ENCODE assay signal across 22 cellular contexts in the genomic region with DNA sequence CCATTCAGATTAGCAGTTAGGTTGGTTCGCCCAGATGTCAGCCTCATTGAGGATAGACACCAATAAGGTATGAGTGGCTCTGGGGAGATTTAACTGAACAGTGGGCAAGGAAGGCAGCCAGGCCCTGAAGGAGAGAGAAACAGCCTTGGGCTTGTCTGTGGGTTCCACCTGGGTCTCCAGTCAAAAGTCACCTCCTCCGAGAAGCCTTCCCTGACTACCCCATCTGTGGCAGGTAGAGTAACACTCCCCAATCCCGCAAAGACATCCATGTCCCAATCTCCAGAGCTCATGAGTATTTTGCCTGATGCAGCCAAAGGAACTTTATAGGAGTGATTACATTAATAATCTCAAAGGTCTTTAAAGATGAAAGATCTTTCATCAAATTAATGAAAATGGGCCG. TPM values are rescaled to one million over a fixed set of nuclear protein-coding genes. Genes with fewer than 3 reads are reported as not detected.
DNase-seq lines count a peak whose midpoint lies in the region; ATAC-seq, FAIRE-seq and TF ChIP-seq lines count a peak whose summit lies in the region.
"Had no signal": no experiment of that assay in that cellular context is flagged by ENCODE, and none has a peak within 500 bp of the region (broad histone marks: within the 10 kb centered on the region; RNA-seq: fewer than 3 reads in every experiment).

No MANE protein-coding gene starts in this region.

- no peak for TF ChIP-seq POLR2A in A549 (IDR thresholded peaks at IDR 0.05; ENCODE audit: low read length)
- TF ChIP-seq POLR2A in GM12878 (IDR thresholded peaks at IDR 0.05; ENCODE audit: low read depth, low read length), result 0 out of 2 replicates have a peak, but pooled peaks have one; percentile 27

- POLR2A ChIA-PET in A549 (lab: Yijun Ruan, JAX), result no interaction called here
- POLR2A ChIA-PET in GM12878 (lab: Charles Lee), result interaction anchor here (0.7 kb wide), 1 partner anchor 397 kb away, joined by 4 read pairs; no protein-coding TSS in a partner anchor

- WGBS in A549 (ENCODE audit: missing lambda C conversion rate), result 67% methylated on average over 4 of the region's 4 CpGs
- WGBS in GM12878 (ENCODE audit: insufficient coverage, insufficient replicate concordance, low lambda C conversion rate, missing lambda C conversion rate), result 89% methylated on average over 4 of the region's 4 CpGs

- ATAC-seq in A549 (no peak), GM12878 (no peak), HG02973 (IDR thresholded peaks at IDR 0.05; ENCODE audit: unreplicated experiment) (no peak)
- ATAC-seq: GM23338, HCT116 had no signal

- H3K4me2 ChIP-seq in A549 (no peak overlapping the region), GM12878 (ENCODE audit: control insufficient read depth, insufficient read depth) (no peak overlapping the region)
- H3K4me2 ChIP-seq: GM23338, KMS-11 had no signal

- H3K4me1 ChIP-seq in A549, result no peaks in the 10 kb centered on the region
- peaks cover 13% of the 10 kb centered on the region for H3K4me1 ChIP-seq in GM12878 (ENCODE audit: control insufficient read depth, insufficient read depth, low read length)
- no peaks in the 10 kb centered on the region for H3K4me1 ChIP-seq in HAP-1
- H3K4me1 ChIP-seq: BE2C had no signal

- RAD21 ChIA-PET in GM12878 (lab: Charles Lee; ENCODE audit: unreplicated experiment), result no interaction called here

- peaks cover 2 to 21% of the 10 kb centered on the region in 2 experiments; a peak in 3 of 4 replicates for H3K36me3 ChIP-seq in GM12878 (ENCODE audit: control insufficient read depth in 2 of 2, insufficient read depth in 2 of 2, low read length in 1 of 2)
- H3K36me3 ChIP-seq in HAP-1 (replicated peaks), result no peaks in the 10 kb centered on the region
- H3K36me3 ChIP-seq: BE2C had no signal

- H2AFZ ChIP-seq in GM12878 (ENCODE audit: control insufficient read depth, low read depth, low read length), result no peak overlapping the region
- H2AFZ ChIP-seq: GM23338 had no signal

- TF ChIP-seq RAD21 in A549 (conservative IDR thresholded peaks at IDR 0.05 in 1 of 2, IDR thresholded peaks at IDR 0.05 in 1 of 2), result no peak
- no peak for TF ChIP-seq RAD21 in GM12878 (IDR thresholded peaks at IDR 0.05; ENCODE audit: insufficient read depth, low read depth, low read length)

- no peaks in the 10 kb centered on the region for H3K9me3 ChIP-seq in A549
- H3K9me3 ChIP-seq in GM12878 (replicated peaks; ENCODE audit: control insufficient read depth, insufficient read depth, low read length), result peaks cover 7% of the 10 kb centered on the region; the same call in 2 of the 3 replicates
- no peaks in the 10 kb centered on the region; the same call in 1 of the 2 replicates for H3K9me3 ChIP-seq in HAP-1

- no peak for TF ChIP-seq EP300 in A549 (IDR thresholded peaks at IDR 0.05)
- TF ChIP-seq EP300 in GM12878 (IDR thresholded peaks at IDR 0.05; ENCODE audit: borderline replicate concordance in 1 of 2, control insufficient read depth in 1 of 2, low read depth in 2 of 2, low read length in 2 of 2), result no peak

- DNase-seq in A549 (ENCODE audit: low read depth in 1 of 2, low spot score in 1 of 2), result no peak
- peak; percentile 8 for DNase-seq in D721Med (ENCODE audit: insufficient read length, low spot score)
- no peak for DNase-seq in GM12878 (ENCODE audit: low read depth, low spot score)
- no peak for DNase-seq in HAP-1 (ENCODE audit: low spot score in 2 of 2)
- no peak for DNase-seq in dorsolateral prefrontal cortex
- DNase-seq: ACHN; BE2C; C1 segment of cervical spinal cord; CD4-positive, CD25-positive, alpha-beta regulatory T cell; CD8-positive, alpha-beta memory T cell; COR-L47; DMS153; DMS79 treated with DMSO at 0.1 percent for 48 hours; GF-D8; HFFc6 had no signal

- no peak for FAIRE-seq in A549 (lab: Jason Lieb, UNC)
- FAIRE-seq in D721Med (lab: Jason Lieb, UNC), result no peak
- no peak for FAIRE-seq in GM12878 (lab: Jason Lieb, UNC)
- FAIRE-seq: GM18507, H54, HTR-8/SVneo had no signal

- H3K27ac ChIP-seq in A549, result no peak overlapping the region
- no peak overlapping the region for H3K27ac ChIP-seq in GM12878 (ENCODE audit: control insufficient read depth, insufficient read depth)
- no peak overlapping the region for H3K27ac ChIP-seq in dorsolateral prefrontal cortex
- H3K27ac ChIP-seq: KMS-11 had no signal

- peaks cover 3% of the 10 kb centered on the region; the same call in 1 of the 2 replicates for H3K79me2 ChIP-seq in GM12878 (ENCODE audit: control insufficient read depth, insufficient read depth, low read length)

- no peaks in the 10 kb centered on the region for H3K27me3 ChIP-seq in GM12878 (replicated peaks in 1 of 2; ENCODE audit: control insufficient read depth in 2 of 2, insufficient read depth in 2 of 2, low read length in 1 of 2)
- H3K27me3 ChIP-seq in HAP-1 (ENCODE audit: low read depth), result no peaks in the 10 kb centered on the region
- peaks cover 0 to 2% (median 0%) of the 10 kb centered on the region in 45 donors for H3K27me3 ChIP-seq in dorsolateral prefrontal cortex
- H3K27me3 ChIP-seq: BE2C had no signal

- H3K9ac ChIP-seq in GM12878 (ENCODE audit: control insufficient read depth, insufficient read depth, low read length), result no peak overlapping the region
- H3K9ac ChIP-seq: KMS-11 had no signal

- no peak overlapping the region for H3K4me3 ChIP-seq in A549
- no peak overlapping the region for H3K4me3 ChIP-seq in GM12878
- no peak overlapping the region for H3K4me3 ChIP-seq in HAP-1
- no peak overlapping the region for H3K4me3 ChIP-seq in dorsolateral prefrontal cortex
- H3K4me3 ChIP-seq: GM23338 had no signal

- in situ Hi-C loops in GM12878 (cut with MboI), result no loop called here
- in situ Hi-C loops in HAP-1 (cut with MboI; ENCODE audit: low sequenced_read_pairs), result no loop called here

- TF ChIP-seq CTCF in A549 (IDR thresholded peaks at IDR 0.05) (no peak), D721Med (IDR thresholded peaks at IDR 0.05; ENCODE audit: insufficient read depth, missing control alignments) (no peak), GM12878 (IDR thresholded peaks at IDR 0.05 in 2 of 3, conservative IDR thresholded peaks at IDR 0.05 in 1 of 3; ENCODE audit: control insufficient read depth in 2 of 3, extremely low read depth in 1 of 3, insufficient read depth in 1 of 3, low read depth in 3 of 3, low read length in 3 of 3) (no peak), dorsolateral prefrontal cortex (IDR thresholded peaks at IDR 0.05 in 54 of 56, conservative IDR thresholded peaks at IDR 0.05 in 2 of 56; ENCODE audit: low read depth in 1 of 56, partially characterized antibody in 56 of 56) (no peak)

- H4K20me1 ChIP-seq in GM12878 (ENCODE audit: control insufficient read depth, insufficient read depth), result no peaks in the 10 kb centered on the region

- CTCF ChIA-PET in A549 (lab: Yijun Ruan, JAX) (no interaction called here), GM12878 (lab: Yijun Ruan, JAX) (interaction anchor here (1.6 kb wide), 1 partner anchor 9 kb away, joined by 4 read pairs; the partner anchor contains the start of gene EBI3)

- intact Hi-C loops in GM12878 (cut with micrococcal nuclease; ENCODE audit: unreplicated experiment), result no loop called here
- intact Hi-C loops in dorsolateral prefrontal cortex (cut with DNase I), result no loop called here

- SMC1A ChIA-PET in GM12878 (lab: Charles Lee; ENCODE audit: uncharacterized antibody, unreplicated experiment), result no interaction called here

- no TSS peak for BruUV-seq in GM12878 (replicated peaks; lab: Mats Ljungman, UMichigan)

RNA-seq across cellular contexts. Expression of gene YJU2, which starts 8.0 kb away (rescaled TPM):
- polyA plus RNA-seq in A549 (2011; rRNA removed) (11.4 and 12.3 TPM in 2 replicates), A549 (2017; fragmentation: RNase III; extraction: RNeasy Plus Mini Kit Qiagen cat#74134 plus additional on column Dnase treatment) (14.9 to 18.0 TPM (median 16.5 TPM) in 3 replicates), GM12878 (2011; rRNA removed) (17.9 and 22.6 TPM in 2 replicates), GM12878 (2014; fragmentation: Illumina TruSeq; extraction: Trizol) (16.1 and 20.2 TPM in 2 replicates), GM12878 (2014; fragmentation: Nextera tagmentation; extraction: Ambion mirVana) (1 to 10 TPM in 1 of 2 experiments, under 1 TPM in 1; 0.26 to 1.9 TPM), GM12878 (2014; rRNA removed) (40.7 and 44.0 TPM in 2 replicates), GM12878 (2016; fragmentation: Nextera tagmentation; extraction: Ambion mirVana) (10 to 100 TPM; 24.2 to 27.1 TPM)
- 24.2 and 25.2 TPM in 2 replicates for polyA plus RNA-seq in A549 (2012; cell fraction: cytosol; rRNA removed)
- polyA plus RNA-seq in A549 (2012; cell fraction: nucleus; rRNA removed), result 25.8 and 28.6 TPM in 2 replicates
- 10.3 and 12.2 TPM in 2 replicates for polyA minus RNA-seq in A549 (2011; rRNA and poly(A)+ RNA removed)
- 16.8 and 20.4 TPM in 2 replicates for total RNA-seq in GM12878 (2013; cell fraction: nucleolus; rRNA removed)
- total RNA-seq in GM12878 (2014; rRNA removed) (36.8 and 38.2 TPM in 2 replicates), GM12878 (2014; rRNA removed; fragmentation: Illumina TruSeq; extraction: Trizol) (20.7 and 23.3 TPM in 2 replicates), GM12878 (2021) (29.1 and 30.0 TPM in 2 replicates), dorsolateral prefrontal cortex (10 to 100 TPM; 13.4 to 26.3 (median 19.0) TPM)
- 12.0 TPM for polyA plus RNA-seq in GM12878 (2011; ENCODE audit: low read depth)
- 25.4 and 36.8 TPM in 2 replicates for polyA plus RNA-seq in GM12878 (2011; cell fraction: cytosol; rRNA removed)
- 26.4 and 37.0 TPM in 2 replicates for polyA plus RNA-seq in GM12878 (2011; cell fraction: nucleus; rRNA removed)
- polyA plus RNA-seq in GM12878 (2012), result 21.9 and 28.3 TPM in 2 replicates
- 12.2 and 22.3 TPM in 2 replicates for polyA minus RNA-seq in GM12878 (2011; rRNA and poly(A)+ RNA removed)
- polyA minus RNA-seq in GM12878 (2011; cell fraction: cytosol; rRNA and poly(A)+ RNA removed), result 9.4 and 10.2 TPM in 2 replicates
- polyA minus RNA-seq in GM12878 (2011; cell fraction: nucleus; rRNA and poly(A)+ RNA removed), result 5.1 and 10.6 TPM in 2 replicates

RNA-seq across cellular contexts. Expression of gene EBI3, which starts 9.5 kb away (rescaled TPM):
- polyA plus RNA-seq in A549 (2011; rRNA removed), result 1.1 and 1.4 TPM in 2 replicates
- polyA plus RNA-seq in A549 (2012; cell fraction: cytosol; rRNA removed), result 1.4 and 1.7 TPM in 2 replicates
- polyA plus RNA-seq in A549 (2012; cell fraction: nucleus; rRNA removed), result 2.4 and 3.8 TPM in 2 replicates
- polyA plus RNA-seq in A549 (2017; fragmentation: RNase III; extraction: RNeasy Plus Mini Kit Qiagen cat#74134 plus additional on column Dnase treatment), result 3.1 to 3.6 TPM (median 3.3 TPM) in 3 replicates
- polyA minus RNA-seq in A549 (2011; rRNA and poly(A)+ RNA removed), result 0.39 and 0.99 TPM in 2 replicates
- 450 and 530 TPM in 2 replicates for total RNA-seq in GM12878 (2013; cell fraction: nucleolus; rRNA removed)
- 137 and 149 TPM in 2 replicates for total RNA-seq in GM12878 (2014; rRNA removed)
- total RNA-seq in GM12878 (2014; rRNA removed; fragmentation: Illumina TruSeq; extraction: Trizol), result 61.0 and 68.2 TPM in 2 replicates
- 224 and 232 TPM in 2 replicates for total RNA-seq in GM12878 (2021)
- polyA plus RNA-seq in GM12878 (2011; ENCODE audit: low read depth), result 92.7 TPM
- 140 and 276 TPM in 2 replicates for polyA plus RNA-seq in GM12878 (2011; rRNA removed)
- polyA plus RNA-seq in GM12878 (2011; cell fraction: cytosol; rRNA removed), result 391 and 446 TPM in 2 replicates
- polyA plus RNA-seq in GM12878 (2011; cell fraction: nucleus; rRNA removed), result 237 and 277 TPM in 2 replicates
- 176 and 238 TPM in 2 replicates for polyA plus RNA-seq in GM12878 (2012)
- 13.5 and 47.7 TPM in 2 replicates for polyA plus RNA-seq in GM12878 (2014; fragmentation: Illumina TruSeq; extraction: Trizol)
- polyA plus RNA-seq in GM12878 (2014; fragmentation: Nextera tagmentation; extraction: Ambion mirVana), result 10 to 100 TPM; 22.0 to 61.1 TPM
- polyA plus RNA-seq in GM12878 (2014; rRNA removed), result 257 and 266 TPM in 2 replicates
- 100 to 1,000 TPM; 278 to 288 TPM for polyA plus RNA-seq in GM12878 (2016; fragmentation: Nextera tagmentation; extraction: Ambion mirVana)
- polyA minus RNA-seq in GM12878 (2011; rRNA and poly(A)+ RNA removed), result 103 and 190 TPM in 2 replicates
- polyA minus RNA-seq in GM12878 (2011; cell fraction: cytosol; rRNA and poly(A)+ RNA removed), result 139 and 168 TPM in 2 replicates
- 74.0 and 109 TPM in 2 replicates for polyA minus RNA-seq in GM12878 (2011; cell fraction: nucleus; rRNA and poly(A)+ RNA removed)
- total RNA-seq in dorsolateral prefrontal cortex, result 10 to 100 TPM in 2 of 120 experiments, 1 to 10 TPM in 111, under 1 TPM in 5, not detected in 2; 0.41 to 14.3 (median 3.1) TPM
- total RNA-seq: CD4-positive, CD25-positive, alpha-beta regulatory T cell had no signal
- polyA plus RNA-seq: CD8-positive, alpha-beta memory T cell had no signal

RNA-seq across cellular contexts. Expression of gene SHD, which starts 40.2 kb away (rescaled TPM):
- 0.08 and 0.29 TPM in 2 replicates for polyA plus RNA-seq in A549 (2011; rRNA removed)
- 0.05 and 0.16 TPM in 2 replicates for polyA plus RNA-seq in A549 (2012; cell fraction: cytosol; rRNA removed)
- 0.05 and 0.20 TPM in 2 replicates for polyA plus RNA-seq in A549 (2012; cell fraction: nucleus; rRNA removed)
- polyA plus RNA-seq in A549 (2017; fragmentation: RNase III; extraction: RNeasy Plus Mini Kit Qiagen cat#74134 plus additional on column Dnase treatment), result 0.29 to 0.38 TPM in 2 of 3 replicates, not detected in the other
- polyA minus RNA-seq in A549 (2011; rRNA and poly(A)+ RNA removed), result 0.29 TPM in 1 of 2 replicates, not detected in the other
- total RNA-seq in GM12878 (2013; cell fraction: nucleolus; rRNA removed), result not detected in 2 replicates
- total RNA-seq in GM12878 (2014; rRNA removed), result not detected in 2 replicates
- not detected in 2 replicates for total RNA-seq in GM12878 (2014; rRNA removed; fragmentation: Illumina TruSeq; extraction: Trizol)
- total RNA-seq in GM12878 (2021), result not detected in 2 replicates
- not detected for polyA plus RNA-seq in GM12878 (2011; ENCODE audit: low read depth)
- not detected in 2 replicates for polyA plus RNA-seq in GM12878 (2011; rRNA removed)
- polyA plus RNA-seq in GM12878 (2011; cell fraction: cytosol; rRNA removed), result not detected in 2 replicates
- not detected in 2 replicates for polyA plus RNA-seq in GM12878 (2011; cell fraction: nucleus; rRNA removed)
- not detected in 2 replicates for polyA plus RNA-seq in GM12878 (2012)
- polyA plus RNA-seq in GM12878 (2014; fragmentation: Illumina TruSeq; extraction: Trizol), result not detected in 2 replicates
- polyA plus RNA-seq in GM12878 (2014; fragmentation: Nextera tagmentation; extraction: Ambion mirVana), result not detected
- polyA plus RNA-seq in GM12878 (2014; rRNA removed), result not detected in 2 replicates
- polyA plus RNA-seq in GM12878 (2016; fragmentation: Nextera tagmentation; extraction: Ambion mirVana), result under 1 TPM in 1 of 2 experiments, not detected in 1; 0.09 TPM
- not detected in 2 replicates for polyA minus RNA-seq in GM12878 (2011; rRNA and poly(A)+ RNA removed)
- polyA minus RNA-seq in GM12878 (2011; cell fraction: cytosol; rRNA and poly(A)+ RNA removed), result not detected in 2 replicates
- not detected in 2 replicates for polyA minus RNA-seq in GM12878 (2011; cell fraction: nucleus; rRNA and poly(A)+ RNA removed)
- total RNA-seq in dorsolateral prefrontal cortex, result 10 to 100 TPM in 117 of 120 experiments, 1 to 10 TPM in 3; 5.9 to 53.0 (median 20.6) TPM
- total RNA-seq: CD4-positive, CD25-positive, alpha-beta regulatory T cell; CD8-positive, alpha-beta memory T cell; HFFc6 had no signal
- polyA plus RNA-seq: CD4-positive, CD25-positive, alpha-beta regulatory T cell; CD8-positive, alpha-beta memory T cell had no signal

RNA-seq across cellular contexts. Expression of gene ANKRD24, which starts 56.3 kb away (rescaled TPM):
- polyA plus RNA-seq in A549 (2011; rRNA removed) (0.12 and 0.28 TPM in 2 replicates), A549 (2017; fragmentation: RNase III; extraction: RNeasy Plus Mini Kit Qiagen cat#74134 plus additional on column Dnase treatment) (0.28 to 0.54 TPM (median 0.36 TPM) in 3 replicates), GM12878 (2011; rRNA removed) (0.43 TPM in 2 replicates), GM12878 (2014; fragmentation: Illumina TruSeq; extraction: Trizol) (0.12 and 0.14 TPM in 2 replicates), GM12878 (2014; fragmentation: Nextera tagmentation; extraction: Ambion mirVana) (under 1 TPM in 1 of 2 experiments, not detected in 1; 0.02 TPM), GM12878 (2014; rRNA removed) (0.42 and 0.47 TPM in 2 replicates), GM12878 (2016; fragmentation: Nextera tagmentation; extraction: Ambion mirVana) (under 1 TPM; 0.31 to 0.35 TPM)
- polyA plus RNA-seq in A549 (2012; cell fraction: cytosol; rRNA removed), result 0.09 TPM in 2 replicates
- 0.71 and 0.88 TPM in 2 replicates for polyA plus RNA-seq in A549 (2012; cell fraction: nucleus; rRNA removed)
- polyA minus RNA-seq in A549 (2011; rRNA and poly(A)+ RNA removed), result 0.10 and 0.21 TPM in 2 replicates
- total RNA-seq in GM12878 (2013; cell fraction: nucleolus; rRNA removed), result 1.5 and 2.2 TPM in 2 replicates
- total RNA-seq in GM12878 (2014; rRNA removed) (0.49 and 0.51 TPM in 2 replicates), GM12878 (2014; rRNA removed; fragmentation: Illumina TruSeq; extraction: Trizol) (0.23 and 0.27 TPM in 2 replicates), GM12878 (2021) (0.51 and 0.59 TPM in 2 replicates), dorsolateral prefrontal cortex (10 to 100 TPM; 15.8 to 64.8 (median 32.6) TPM)
- polyA plus RNA-seq in GM12878 (2011; ENCODE audit: low read depth), result 0.49 TPM
- 0.84 and 0.90 TPM in 2 replicates for polyA plus RNA-seq in GM12878 (2011; cell fraction: cytosol; rRNA removed)
- 2.7 and 2.8 TPM in 2 replicates for polyA plus RNA-seq in GM12878 (2011; cell fraction: nucleus; rRNA removed)
- 1.5 TPM in 2 replicates for polyA plus RNA-seq in GM12878 (2012)
- 0.51 and 0.57 TPM in 2 replicates for polyA minus RNA-seq in GM12878 (2011; rRNA and poly(A)+ RNA removed)
- 0.21 TPM in 1 of 2 replicates, not detected in the other for polyA minus RNA-seq in GM12878 (2011; cell fraction: cytosol; rRNA and poly(A)+ RNA removed)
- 0.12 and 0.38 TPM in 2 replicates for polyA minus RNA-seq in GM12878 (2011; cell fraction: nucleus; rRNA and poly(A)+ RNA removed)

RNA-seq across cellular contexts. Expression of gene SIRT6, which starts 56.5 kb away (rescaled TPM):
- polyA plus RNA-seq in A549 (2011; rRNA removed) (10.2 and 11.7 TPM in 2 replicates), A549 (2017; fragmentation: RNase III; extraction: RNeasy Plus Mini Kit Qiagen cat#74134 plus additional on column Dnase treatment) (20.2 to 22.6 TPM (median 21.6 TPM) in 3 replicates), GM12878 (2011; rRNA removed) (10.0 and 22.4 TPM in 2 replicates), GM12878 (2014; fragmentation: Illumina TruSeq; extraction: Trizol) (0.60 and 6.7 TPM in 2 replicates), GM12878 (2014; fragmentation: Nextera tagmentation; extraction: Ambion mirVana) (1 to 10 TPM; 1.3 to 1.5 TPM), GM12878 (2014; rRNA removed) (49.6 and 60.3 TPM in 2 replicates), GM12878 (2016; fragmentation: Nextera tagmentation; extraction: Ambion mirVana) (10 to 100 TPM; 29.4 to 29.8 TPM)
- polyA plus RNA-seq in A549 (2012; cell fraction: cytosol; rRNA removed), result 33.0 and 36.6 TPM in 2 replicates
- 71.9 and 111 TPM in 2 replicates for polyA plus RNA-seq in A549 (2012; cell fraction: nucleus; rRNA removed)
- polyA minus RNA-seq in A549 (2011; rRNA and poly(A)+ RNA removed), result 5.5 and 7.5 TPM in 2 replicates
- total RNA-seq in GM12878 (2013; cell fraction: nucleolus; rRNA removed), result 24.5 and 25.2 TPM in 2 replicates
- total RNA-seq in GM12878 (2014; rRNA removed) (25.6 and 26.0 TPM in 2 replicates), GM12878 (2014; rRNA removed; fragmentation: Illumina TruSeq; extraction: Trizol) (8.3 and 8.7 TPM in 2 replicates), GM12878 (2021) (36.3 and 39.5 TPM in 2 replicates), dorsolateral prefrontal cortex (10 to 100 TPM; 13.5 to 37.9 (median 21.8) TPM)
- polyA plus RNA-seq in GM12878 (2011; ENCODE audit: low read depth), result 9.0 TPM
- 34.9 and 58.8 TPM in 2 replicates for polyA plus RNA-seq in GM12878 (2011; cell fraction: cytosol; rRNA removed)
- 77.1 and 95.7 TPM in 2 replicates for polyA plus RNA-seq in GM12878 (2011; cell fraction: nucleus; rRNA removed)
- polyA plus RNA-seq in GM12878 (2012), result 29.2 and 32.3 TPM in 2 replicates
- polyA minus RNA-seq in GM12878 (2011; rRNA and poly(A)+ RNA removed), result 11.3 and 21.7 TPM in 2 replicates
- 11.3 and 12.2 TPM in 2 replicates for polyA minus RNA-seq in GM12878 (2011; cell fraction: cytosol; rRNA and poly(A)+ RNA removed)
- 10.2 and 22.0 TPM in 2 replicates for polyA minus RNA-seq in GM12878 (2011; cell fraction: nucleus; rRNA and poly(A)+ RNA removed)

Comparison
In these comparisons a context has a peak if more than half of its experiments do, and no peak if none do; other contexts are left out.
1. RNA of gene EBI3, which starts 9.5 kb away (total RNA-seq): 61.0 to 530 TPM in GM12878; 0.41 to 14.3 TPM in dorsolateral prefrontal cortex; every median in the first group is over 4 times any median in the second.
2. RNA of gene SHD, which starts 40.2 kb away (total RNA-seq): 5.9 to 53.0 TPM in dorsolateral prefrontal cortex; not detected in GM12878; every median in the first group is over 4 times any median in the second.
3. Of the 24 proteins assayed by ChIP-seq in both GM12878 and A549: peak only in GM12878: POLR2A; only in A549: none; in both: none; in neither: 23.